In genomic region chr5:149837680-149838269, GRCh38 we compare ENCODE assay signal across 9 cellular contexts.
A peak's percentile ranks its signal among the peaks of the same experiment; 100 is the strongest.
DNase-seq lines count a peak whose midpoint lies in the region; ATAC-seq and TF ChIP-seq lines count a peak whose summit lies in the region.
"Had no signal": no experiment of that assay in that cellular context is flagged by ENCODE, and none has a peak within 500 bp of the region (broad histone marks: within the 10 kb centered on the region; RNA-seq: fewer than 3 reads in every experiment).

No MANE protein-coding gene starts in this region.

- no peaks in the 10 kb centered on the region for H3K36me3 ChIP-seq in neural cell (ENCODE audit: insufficient read depth, low read length)

- no peak overlapping the region for H3K9ac ChIP-seq in neural cell (ENCODE audit: low read length)

- no peak for TF ChIP-seq EP300 in neural cell (conservative IDR thresholded peaks at IDR 0.05; ENCODE audit: poor library complexity, severe bottlenecking)

- TF ChIP-seq CTCF in C4-2B (conservative IDR thresholded peaks at IDR 0.05) (peak; percentile 96), epithelial cell of proximal tubule (conservative IDR thresholded peaks at IDR 0.05; ENCODE audit: low read depth, low read length) (peak; percentile 88), neural cell (IDR thresholded peaks at IDR 0.05; ENCODE audit: poor library complexity, severe bottlenecking) (peak; percentile 70)

- H3K4me3 Mint-ChIP-seq in activated T-helper 1 cell treated with anti-CD3 and anti-CD28 coated beads, Interleukin-12 subunit alpha, Interleukin-12 subunit beta, Interleukin-2, Interleukin-4 antibody, amounts not matched to agents 30 ng/mL and 10 ng/mL and 1 ng/mL, durations not matched to agents 14 hours and 24 hours and 36 hours: no peak overlapping the region
- H3K4me3 Mint-ChIP-seq: IgD-negative memory B cell had no signal

- intact Hi-C loops in activated T-helper 1 cell treated with anti-CD3 and anti-CD28 coated beads, Interleukin-12 subunit alpha, Interleukin-12 subunit beta, Interleukin-2, Interleukin-4 antibody, amounts not matched to agents 30 ng/mL and 10 ng/mL and 1 ng/mL, durations not matched to agents 14 hours and 24 hours and 36 hours (cut with micrococcal nuclease): no loop called here

- no peak for ATAC-seq in GM21367 (IDR thresholded peaks at IDR 0.05; ENCODE audit: unreplicated experiment)

- H3K36me3 Mint-ChIP-seq in activated T-helper 1 cell treated with anti-CD3 and anti-CD28 coated beads, Interleukin-12 subunit alpha, Interleukin-12 subunit beta, Interleukin-2, Interleukin-4 antibody, amounts not matched to agents 30 ng/mL and 10 ng/mL and 1 ng/mL, durations not matched to agents 14 hours and 24 hours and 36 hours (ENCODE audit: low read depth): peaks cover 3% of the 10 kb centered on the region

- POLR2A ChIA-PET in HEK293T (lab: Yijun Ruan, JAX): interaction anchor here (1.0 to 2.3 kb wide), 4 partner anchors 123 to 162 kb away, joined by 3 to 12 read pairs (median 5); partner anchors contain the start of genes HMGXB3, SLC26A2 and TIGD6

- H3K9me3 ChIP-seq in neural cell (ENCODE audit: low read length): no peaks in the 10 kb centered on the region

- H3K27me3 ChIP-seq in neural cell (ENCODE audit: insufficient read depth, low read depth, low read length): no peaks in the 10 kb centered on the region

- no peak overlapping the region; the same call in 1 of the 2 replicates for H3K27ac ChIP-seq in C4-2B
- no peak overlapping the region for H3K27ac ChIP-seq in neural cell (ENCODE audit: low read length)

- DNase-seq in HEK293T (ENCODE audit: extremely low spot score) (peak; percentile 70), RKO (ENCODE audit: low spot score) (peak; percentile 34), epithelial cell of proximal tubule (ENCODE audit: low read depth) (no peak)
- no peak for DNase-seq in activated effector memory CD4-positive, alpha-beta T cell treated with anti-CD3 and anti-CD28 coated beads, Interleukin-2, amount 50 U/mL, for 16 hours
- no peak for DNase-seq in activated T-helper 1 cell treated with anti-CD3 and anti-CD28 coated beads, Interleukin-12 subunit alpha, Interleukin-12 subunit beta, Interleukin-2, Interleukin-4 antibody, amounts not matched to agents 30 ng/mL and 10 ng/mL and 1 ng/mL, durations not matched to agents 14 hours and 24 hours and 36 hours (ENCODE audit: low spot score)

- H3F3A ChIP-seq in neural cell (ENCODE audit: insufficient read depth, low read length, poor library complexity, severe bottlenecking): no peaks in the 10 kb centered on the region

- TF ChIP-seq RAD21 in neural cell (conservative IDR thresholded peaks at IDR 0.05): peak; percentile 71

- H3K4me2 ChIP-seq in neural cell (ENCODE audit: low read length): no peak overlapping the region

- no peaks in the 10 kb centered on the region for H3K9me3 Mint-ChIP-seq in activated T-helper 1 cell treated with anti-CD3 and anti-CD28 coated beads, Interleukin-12 subunit alpha, Interleukin-12 subunit beta, Interleukin-2, Interleukin-4 antibody, amounts not matched to agents 30 ng/mL and 10 ng/mL and 1 ng/mL, durations not matched to agents 14 hours and 24 hours and 36 hours
- H3K9me3 Mint-ChIP-seq: IgD-negative memory B cell had no signal

- H4K20me1 ChIP-seq in neural cell (ENCODE audit: insufficient read depth): no peaks in the 10 kb centered on the region

- no peak overlapping the region for H2AFZ ChIP-seq in neural cell (ENCODE audit: low read depth, low read length)

- no peaks in the 10 kb centered on the region for H3K79me2 ChIP-seq in neural cell (replicated peaks; ENCODE audit: insufficient read depth, low read length)

- CTCF ChIA-PET in HEK293T (lab: Yijun Ruan, JAX): interaction anchor here (0.8 to 3.7 kb wide), 6 partner anchors 10 to 153 kb away, joined by 3 to 21 read pairs (median 5); partner anchors contain the start of gene SLC26A2

- no peaks in the 10 kb centered on the region for H3K27me3 Mint-ChIP-seq in activated T-helper 1 cell treated with anti-CD3 and anti-CD28 coated beads, Interleukin-12 subunit alpha, Interleukin-12 subunit beta, Interleukin-2, Interleukin-4 antibody, amounts not matched to agents 30 ng/mL and 10 ng/mL and 1 ng/mL, durations not matched to agents 14 hours and 24 hours and 36 hours (ENCODE audit: insufficient read depth)
- H3K27me3 Mint-ChIP-seq: IgD-negative memory B cell had no signal

- H3K4me3 ChIP-seq in epithelial cell of proximal tubule (ENCODE audit: low read depth, low read length) (no peak overlapping the region), neural cell (ENCODE audit: low read length) (no peak overlapping the region)

- no peaks in the 10 kb centered on the region for H3K4me1 Mint-ChIP-seq in activated T-helper 1 cell treated with anti-CD3 and anti-CD28 coated beads, Interleukin-12 subunit alpha, Interleukin-12 subunit beta, Interleukin-2, Interleukin-4 antibody, amounts not matched to agents 30 ng/mL and 10 ng/mL and 1 ng/mL, durations not matched to agents 14 hours and 24 hours and 36 hours (ENCODE audit: low read depth)

- H3K9me2 ChIP-seq in neural cell (ENCODE audit: insufficient read depth, low read length): no peaks in the 10 kb centered on the region

- H3K27ac Mint-ChIP-seq in activated T-helper 1 cell treated with anti-CD3 and anti-CD28 coated beads, Interleukin-12 subunit alpha, Interleukin-12 subunit beta, Interleukin-2, Interleukin-4 antibody, amounts not matched to agents 30 ng/mL and 10 ng/mL and 1 ng/mL, durations not matched to agents 14 hours and 24 hours and 36 hours: no peak overlapping the region
- H3K27ac Mint-ChIP-seq: IgD-negative memory B cell had no signal

TF ChIP-seq in HEK293T, 16 proteins besides CTCF, POLR2A, EP300 and RAD21:
- TF ChIP-seq FOXK2 (IDR thresholded peaks at IDR 0.05) (no peak), NFRKB (IDR thresholded peaks at IDR 0.05) (no peak), SP1 (IDR thresholded peaks at IDR 0.05) (no peak), ZNF384 (IDR thresholded peaks at IDR 0.05) (no peak), ELF4 (IDR thresholded peaks at IDR 0.05) (no peak), HDGF (IDR thresholded peaks at IDR 0.05; ENCODE audit: borderline replicate concordance) (no peak), FOXM1 (IDR thresholded peaks at IDR 0.05; ENCODE audit: borderline replicate concordance) (no peak), PKNOX1 (IDR thresholded peaks at IDR 0.05) (no peak), LEF1 (IDR thresholded peaks at IDR 0.05; ENCODE audit: borderline replicate concordance) (no peak), L3MBTL2 (conservative IDR thresholded peaks at IDR 0.05) (no peak), SUZ12 (IDR thresholded peaks at IDR 0.05) (no peak), CTBP1 (IDR thresholded peaks at IDR 0.05; ENCODE audit: borderline replicate concordance) (no peak), FOXA1 (IDR thresholded peaks at IDR 0.05) (no peak), ARNT (IDR thresholded peaks at IDR 0.05) (no peak), TARDBP (IDR thresholded peaks at IDR 0.05) (no peak)

TF ChIP-seq in neural cell, 6 proteins besides CTCF, POLR2A, EP300 and RAD21:
- TF ChIP-seq EZH2 (IDR thresholded peaks at IDR 0.05; ENCODE audit: borderline replicate concordance, insufficient read depth, low read length, poor library complexity, severe bottlenecking) (no peak), SMC3 (conservative IDR thresholded peaks at IDR 0.05; ENCODE audit: poor library complexity) (peak; percentile 73)

Comparison
In these comparisons a context has a peak if more than half of its experiments do, and no peak if none do; other contexts are left out.
1. DNase-seq: peak in HEK293T (single experiment) and RKO (single experiment); none in epithelial cell of proximal tubule (single experiment), activated effector memory CD4-positive, alpha-beta T cell treated with anti-CD3 and anti-CD28 coated beads, Interleukin-2, amount 50 U/mL, for 16 hours (single experiment) and activated T-helper 1 cell treated with anti-CD3 and anti-CD28 coated beads, Interleukin-12 subunit alpha, Interleukin-12 subunit beta, Interleukin-2, Interleukin-4 antibody, amounts not matched to agents 30 ng/mL and 10 ng/mL and 1 ng/mL, durations not matched to agents 14 hours and 24 hours and 36 hours (single experiment).
2. Peak in every context shown above with its lines, with median percentiles within 50 percentile points of each other: CTCF ChIP-seq.